In the genomic region with DNA sequence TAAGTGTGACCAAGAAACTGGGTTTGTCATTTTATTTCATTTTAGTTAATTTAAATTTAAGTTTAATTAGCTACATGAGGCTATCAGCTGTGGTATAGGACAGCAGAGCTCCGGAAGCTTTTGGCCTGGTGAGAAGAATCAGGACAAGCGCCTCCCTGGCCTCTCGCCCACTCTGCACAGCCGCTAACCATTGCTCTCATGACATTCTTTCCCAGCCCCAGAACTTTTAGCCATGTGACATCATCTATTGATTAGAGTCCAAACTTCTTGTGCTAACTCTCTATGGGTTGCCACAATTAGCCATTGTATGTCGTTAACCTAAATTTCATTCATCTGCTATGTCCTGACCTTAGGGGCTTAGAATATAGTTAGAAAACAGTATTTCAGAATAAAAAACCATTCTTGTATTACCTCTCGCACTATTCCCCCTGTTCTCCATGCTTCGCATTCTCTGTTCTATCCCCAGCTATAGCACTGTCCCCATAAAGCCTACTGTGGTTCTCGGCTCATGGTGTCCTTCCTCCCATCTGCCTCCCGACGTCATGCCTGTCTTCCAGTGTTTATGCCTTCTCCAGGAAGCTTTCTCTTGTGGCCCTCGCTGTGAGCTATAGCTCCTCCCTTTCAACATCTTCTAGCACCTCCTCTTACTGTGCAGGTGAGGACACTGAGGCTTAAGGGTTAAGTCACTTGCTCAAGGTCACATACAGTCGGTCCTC, we compare ENCODE assay signal across 8 cellular contexts. TPM values are rescaled to one million over a fixed set of nuclear protein-coding genes. Genes with fewer than 3 reads are reported as not detected.
DNase-seq lines count a peak whose midpoint lies in the region; ATAC-seq, FAIRE-seq and TF ChIP-seq lines count a peak whose summit lies in the region.

No MANE protein-coding gene starts in this region.

- H3K9me3 ChIP-seq in GM23248 (ENCODE audit: low read depth) (no peaks in the 10 kb centered on the region), breast epithelium (no peaks in the 10 kb centered on the region), keratinocyte (ENCODE audit: control insufficient read depth, low read depth, low read length) (no peaks in the 10 kb centered on the region)

- H3K4me3 ChIP-seq in GM23248 (peak overlapping the region; percentile 59), breast epithelium (peak overlapping the region in 1 of 3 donors; percentile 9), keratinocyte (ENCODE audit: control insufficient read depth in 2 of 3, extremely low read depth in 1 of 3, insufficient read depth in 2 of 3, low read depth in 1 of 3, low read length in 3 of 3) (peak overlapping the region in 1 of 3 experiments; percentile 59), skin epidermis (no peak overlapping the region)

- peaks cover 75% of the 10 kb centered on the region for H3K4me1 ChIP-seq in GM23248 (ENCODE audit: insufficient read depth)
- peaks cover 15 to 20% of the 10 kb centered on the region in 2 donors for H3K4me1 ChIP-seq in breast epithelium
- H3K4me1 ChIP-seq in keratinocyte (ENCODE audit: control insufficient read depth, extremely low read depth, insufficient read depth, low read length): peaks cover 59% of the 10 kb centered on the region

- H3K4me1 Mint-ChIP-seq in naive thymus-derived CD8-positive, alpha-beta T cell: peaks cover 13 to 43% (median 25%) of the 10 kb centered on the region in 4 donors

- POLR2A ChIA-PET in naive thymus-derived CD8-positive, alpha-beta T cell (lab: Charles Lee): no interaction called here

- H3K27ac Mint-ChIP-seq in naive thymus-derived CD8-positive, alpha-beta T cell: peak overlapping the region in 1 of 10 donors; percentile 36

- peak overlapping the region; percentile 95 for H3K9ac ChIP-seq in GM23248
- H3K9ac ChIP-seq in keratinocyte (ENCODE audit: control insufficient read depth, extremely low read depth, insufficient read depth, low read length): peak overlapping the region; percentile 73

- H3K79me2 ChIP-seq in GM23248 (ENCODE audit: insufficient read depth) (peaks cover 78% of the 10 kb centered on the region), keratinocyte (ENCODE audit: control insufficient read depth, insufficient read depth, low read length) (peaks cover 62% of the 10 kb centered on the region)

- no peaks in the 10 kb centered on the region for H3K27me3 Mint-ChIP-seq in naive thymus-derived CD8-positive, alpha-beta T cell

- dilution Hi-C loops in keratinocyte (cut with MboI; ENCODE audit: extremely low pct_ligation_motif_present, low sequenced_read_pairs): no loop called here

- H3K9me3 Mint-ChIP-seq in naive thymus-derived CD8-positive, alpha-beta T cell: no peaks in the 10 kb centered on the region

- in situ Hi-C loops in GM23248 (cut with MboI): no loop called here

- H3K36me3 Mint-ChIP-seq in naive thymus-derived CD8-positive, alpha-beta T cell: peaks cover 0 to 42% (median 4%) of the 10 kb centered on the region in 3 donors

- H2AFZ ChIP-seq in GM23248 (no peak overlapping the region), keratinocyte (ENCODE audit: control insufficient read depth, low read length) (no peak overlapping the region)

- H3K27me3 ChIP-seq in GM23248 (replicated peaks; ENCODE audit: insufficient read depth) (no peaks in the 10 kb centered on the region), breast epithelium (no peaks in the 10 kb centered on the region), keratinocyte (ENCODE audit: control insufficient read depth, extremely low read depth, insufficient read depth, low read length) (no peaks in the 10 kb centered on the region)

- H3K27ac ChIP-seq in GM23248 (peak overlapping the region; percentile 100), breast epithelium (peak overlapping the region; percentile 71 to 73), keratinocyte (ENCODE audit: control insufficient read depth, insufficient read depth, low read length) (peak overlapping the region; percentile 90), skin epidermis (peak overlapping the region in 20 of 21 experiments; percentile 31 to 87 (median 71))

- no peak for ATAC-seq in naive thymus-derived CD8-positive, alpha-beta T cell
- no peak for ATAC-seq in HG02642 (IDR thresholded peaks at IDR 0.05; ENCODE audit: poor library complexity, unreplicated experiment)

- no peaks in the 10 kb centered on the region for H3K9me2 ChIP-seq in GM23248 (ENCODE audit: insufficient read depth)

- no peak for TF ChIP-seq CTCF in breast epithelium (IDR thresholded peaks at IDR 0.05)
- no peak for TF ChIP-seq CTCF in keratinocyte (optimal IDR thresholded peaks at IDR 0.05 in 1 of 3, IDR thresholded peaks at IDR 0.05 in 1 of 3, conservative IDR thresholded peaks at IDR 0.05 in 1 of 3; ENCODE audit: extremely low read depth in 1 of 3, insufficient read depth in 2 of 3, low read length in 3 of 3)

- no peak for TF ChIP-seq POLR2A in breast epithelium (IDR thresholded peaks at IDR 0.05)
- no peak for TF ChIP-seq POLR2A in erythroblast (IDR thresholded peaks at IDR 0.05; ENCODE audit: low read length)

- no peak for FAIRE-seq in keratinocyte (lab: Jason Lieb, UNC)

- DNase-seq in GM23248: peak; percentile 80
- no peak for DNase-seq in breast epithelium (ENCODE audit: low spot score in 2 of 2)
- DNase-seq in keratinocyte (ENCODE audit: low read depth, low spot score): no peak
- no peak for DNase-seq in erythroblast (lab: John Stamatoyannopoulos, UW)
- no peak for DNase-seq in naive thymus-derived CD8-positive, alpha-beta T cell
- DNase-seq in RPMI8226: no peak

- H3K9me1 ChIP-seq in keratinocyte (ENCODE audit: control insufficient read depth, extremely low read depth, insufficient read depth, low read length): no peaks in the 10 kb centered on the region

- H3K36me3 ChIP-seq in GM23248 (ENCODE audit: low read depth) (peaks cover 52% of the 10 kb centered on the region), breast epithelium (no peaks in the 10 kb centered on the region), keratinocyte (ENCODE audit: control insufficient read depth in 2 of 2, extremely low read depth in 1 of 2, insufficient read depth in 2 of 2, low read length in 2 of 2) (peaks cover 15 to 48% of the 10 kb centered on the region in 2 experiments)

- no peak overlapping the region for H3K4me3 Mint-ChIP-seq in naive thymus-derived CD8-positive, alpha-beta T cell

- intact Hi-C loops in breast epithelium (cut with DNase I; ENCODE audit: low total_unique reads): no loop called here

- H3F3A ChIP-seq in GM23248 (ENCODE audit: insufficient read depth): peaks cover 90% of the 10 kb centered on the region

- no peaks in the 10 kb centered on the region for H4K20me1 ChIP-seq in GM23248 (ENCODE audit: insufficient read depth)
- H4K20me1 ChIP-seq in keratinocyte (ENCODE audit: control insufficient read depth, extremely low read depth, insufficient read depth, low read length): no peaks in the 10 kb centered on the region

- 46 to 47% methylated on average over 12 of the region's 12 CpGs for WGBS in GM23248 (ENCODE audit: low coverage in 1 of 2, low lambda C conversion rate in 2 of 2, missing lambda C conversion rate in 2 of 2), 2 experiments

- H3K4me2 ChIP-seq in GM23248 (ENCODE audit: unreplicated experiment) (peak overlapping the region; percentile 81), keratinocyte (ENCODE audit: control insufficient read depth, extremely low read depth, insufficient read depth, low read depth, low read length) (peak overlapping the region; percentile 90)

RNA-seq across cellular contexts. Expression of a gene that starts 23.5 kb away (rescaled TPM):
- 21.9 and 33.5 TPM in 2 replicates for total RNA-seq in GM23248 (2014; rRNA removed; shearing (Covaris generic))
- polyA plus RNA-seq in GM23248 (2016; fragmentation: Nextera tagmentation; extraction: Ambion mirVana) (44.0 and 49.0 TPM in 2 replicates), keratinocyte (16.4 to 23.6 TPM (median 21.2 TPM) in 3 replicates)
- 10 to 100 TPM; 13.3 to 15.4 (median 13.8) TPM for total RNA-seq in breast epithelium
- 12.4 TPM for polyA plus RNA-seq in keratinocyte (2011; ENCODE audit: low read depth)
- polyA plus RNA-seq in keratinocyte (2011; cell fraction: cytosol; rRNA removed): 17.3 and 21.4 TPM in 2 replicates
- polyA plus RNA-seq in keratinocyte (2011; cell fraction: nucleus; rRNA removed): 37.1 and 57.1 TPM in 2 replicates
- 11.1 and 24.4 TPM in 2 replicates for polyA plus RNA-seq in keratinocyte (2012; ENCODE audit: low replicate concordance)
- 30.7 to 64.1 TPM (median 44.2 TPM) in 3 replicates for polyA minus RNA-seq in keratinocyte
- 20.3 TPM for polyA minus RNA-seq in keratinocyte (2011; cell fraction: cytosol; rRNA and poly(A)+ RNA removed)
- 36.5 and 76.2 TPM in 2 replicates for polyA minus RNA-seq in keratinocyte (2011; cell fraction: nucleus; rRNA and poly(A)+ RNA removed)
- total RNA-seq in naive thymus-derived CD8-positive, alpha-beta T cell: 10 to 100 TPM; 29.6 to 30.1 TPM
- 1 to 10 TPM; 3.9 to 9.0 (median 6.0) TPM for polyA plus RNA-seq in naive thymus-derived CD8-positive, alpha-beta T cell

RNA-seq across cellular contexts. Expression of a gene that starts 46.0 kb away (rescaled TPM):
- not detected in 2 replicates for total RNA-seq in GM23248 (2014; rRNA removed; shearing (Covaris generic))
- not detected in 2 replicates for polyA plus RNA-seq in GM23248 (2016; fragmentation: Nextera tagmentation; extraction: Ambion mirVana)
- total RNA-seq in breast epithelium: not detected
- polyA plus RNA-seq in keratinocyte: not detected in 3 replicates
- not detected for polyA plus RNA-seq in keratinocyte (2011; ENCODE audit: low read depth)
- not detected in 2 replicates for polyA plus RNA-seq in keratinocyte (2011; cell fraction: cytosol; rRNA removed)
- not detected in 2 replicates for polyA plus RNA-seq in keratinocyte (2011; cell fraction: nucleus; rRNA removed)
- not detected in 2 replicates for polyA plus RNA-seq in keratinocyte (2012; ENCODE audit: low replicate concordance)
- not detected in 3 replicates for polyA minus RNA-seq in keratinocyte
- polyA minus RNA-seq in keratinocyte (2011; cell fraction: cytosol; rRNA and poly(A)+ RNA removed): not detected
- polyA minus RNA-seq in keratinocyte (2011; cell fraction: nucleus; rRNA and poly(A)+ RNA removed): not detected in 2 replicates
- total RNA-seq in naive thymus-derived CD8-positive, alpha-beta T cell: not detected
- polyA plus RNA-seq in naive thymus-derived CD8-positive, alpha-beta T cell: not detected
